8 cellular contexts compared by ENCODE assay signal in genomic region chr1:224852901-224853568, GRCh38.
DNase-seq lines count a peak whose midpoint lies in the region; ATAC-seq and TF ChIP-seq lines count a peak whose summit lies in the region.

No MANE protein-coding gene starts in this region.

- H3K9me3 Mint-ChIP-seq in stimulated activated naive B cell treated with anti-CD40 and anti-IgM and Interleukin-4, amounts not matched to agents 10 μg/mL and 1 μg/mL and 100 μg/mL, for 72 hours: peaks cover 0 to 4% of the 10 kb centered on the region in 2 donors

- no peak overlapping the region for H3K4me2 ChIP-seq in KMS-11

- no peak overlapping the region for H3K27ac Mint-ChIP-seq in stimulated activated naive B cell treated with anti-CD40 and anti-IgM and Interleukin-4, amounts not matched to agents 10 μg/mL and 1 μg/mL and 100 μg/mL, for 72 hours

- H3K27ac ChIP-seq in KMS-11 (no peak overlapping the region), SK-N-MC (no peak overlapping the region), foreskin keratinocyte (no peak overlapping the region)

- H3K4me3 ChIP-seq in KMS-11 (IDR thresholded peaks at IDR 0.05; ENCODE audit: insufficient read depth, low read depth, low read length) (no peak overlapping the region), SK-N-MC (no peak overlapping the region)

- H3K79me2 ChIP-seq in KMS-11 (ENCODE audit: insufficient read depth, low read depth): no peaks in the 10 kb centered on the region

- H3K36me3 ChIP-seq in KMS-11 (ENCODE audit: insufficient read depth) (no peaks in the 10 kb centered on the region), SK-N-MC (ENCODE audit: insufficient read depth, low read length) (no peaks in the 10 kb centered on the region)

- peak; percentile 50 for ATAC-seq in foreskin keratinocyte
- ATAC-seq in sciatic nerve: peak; percentile 38
- ATAC-seq in stimulated activated naive B cell treated with anti-CD40 and anti-IgM and Interleukin-4, amounts not matched to agents 10 μg/mL and 1 μg/mL and 100 μg/mL, for 72 hours (replicated peaks): no peak

- H4K20me1 ChIP-seq in KMS-11 (ENCODE audit: insufficient read depth): no peaks in the 10 kb centered on the region

- H3K4me1 Mint-ChIP-seq in stimulated activated naive B cell treated with anti-CD40 and anti-IgM and Interleukin-4, amounts not matched to agents 10 μg/mL and 1 μg/mL and 100 μg/mL, for 72 hours: no peaks in the 10 kb centered on the region

- H3K4me3 Mint-ChIP-seq in stimulated activated naive B cell treated with anti-CD40 and anti-IgM and Interleukin-4, amounts not matched to agents 10 μg/mL and 1 μg/mL and 100 μg/mL, for 72 hours: no peak overlapping the region

- peaks cover 11 to 12% of the 10 kb centered on the region in 2 donors for H3K27me3 Mint-ChIP-seq in stimulated activated naive B cell treated with anti-CD40 and anti-IgM and Interleukin-4, amounts not matched to agents 10 μg/mL and 1 μg/mL and 100 μg/mL, for 72 hours

- TF ChIP-seq CTCF in KMS-11 (conservative IDR thresholded peaks at IDR 0.05; ENCODE audit: low read depth, low read length) (peak; percentile 92), foreskin keratinocyte (conservative IDR thresholded peaks at IDR 0.05) (peak; percentile 76)

- H3K9ac ChIP-seq in KMS-11: no peak overlapping the region
- no peak overlapping the region for H3K9ac ChIP-seq in SK-N-MC (ENCODE audit: insufficient read length)

- H3K36me3 Mint-ChIP-seq in stimulated activated naive B cell treated with anti-CD40 and anti-IgM and Interleukin-4, amounts not matched to agents 10 μg/mL and 1 μg/mL and 100 μg/mL, for 72 hours: no peaks in the 10 kb centered on the region

- intact Hi-C loops in sciatic nerve (cut with DNase I): loop anchor here (10.0 kb wide), 1 partner anchor 208 kb away; no protein-coding TSS in a partner anchor

- H3K4me1 ChIP-seq in KMS-11 (ENCODE audit: low read depth, poor library complexity, severe bottlenecking): peaks cover 28% of the 10 kb centered on the region
- no peaks in the 10 kb centered on the region for H3K4me1 ChIP-seq in foreskin keratinocyte

- no peaks in the 10 kb centered on the region for H3K27me3 ChIP-seq in KMS-11 (ENCODE audit: insufficient read depth, low read depth)
- no peaks in the 10 kb centered on the region for H3K27me3 ChIP-seq in foreskin keratinocyte

- H3K9me3 ChIP-seq in SK-N-MC (ENCODE audit: low read depth, low read length): no peaks in the 10 kb centered on the region

- H2AFZ ChIP-seq in KMS-11 (ENCODE audit: low read depth): no peak overlapping the region

- DNase-seq in DMS153 (lab: John Stamatoyannopoulos, UW) (peak; percentile 61), SK-N-MC (ENCODE audit: low read depth, low spot score) (peak; percentile 63), foreskin keratinocyte (peak in 1 of 2 donors; percentile 44), sciatic nerve (ENCODE audit: low spot score) (no peak)
- DNase-seq in activated CD4-positive, alpha-beta T cell treated with anti-CD3 and anti-CD28 coated beads, Interleukin-2, amount 50 U/mL, for 1 hour: no peak
- DNase-seq in activated effector memory CD4-positive, alpha-beta T cell treated with anti-CD3 and anti-CD28 coated beads, Interleukin-2, amount 50 U/mL, for 16 hours: no peak
- no peak for DNase-seq in stimulated activated naive B cell treated with anti-CD40 and anti-IgM and Interleukin-4, amounts not matched to agents 10 μg/mL and 1 μg/mL and 100 μg/mL, for 72 hours

Comparison
In these comparisons a context has a peak if more than half of its experiments do, and no peak if none do; other contexts are left out.
1. DNase-seq: peak in DMS153 (single experiment) and SK-N-MC (single experiment); none in sciatic nerve (single experiment), activated CD4-positive, alpha-beta T cell treated with anti-CD3 and anti-CD28 coated beads, Interleukin-2, amount 50 U/mL, for 1 hour (single experiment), activated effector memory CD4-positive, alpha-beta T cell treated with anti-CD3 and anti-CD28 coated beads, Interleukin-2, amount 50 U/mL, for 16 hours (single experiment) and stimulated activated naive B cell treated with anti-CD40 and anti-IgM and Interleukin-4, amounts not matched to agents 10 μg/mL and 1 μg/mL and 100 μg/mL, for 72 hours (single experiment).
2. ATAC-seq: peak in foreskin keratinocyte (single experiment) and sciatic nerve (single experiment); none in stimulated activated naive B cell treated with anti-CD40 and anti-IgM and Interleukin-4, amounts not matched to agents 10 μg/mL and 1 μg/mL and 100 μg/mL, for 72 hours (0 of 2).